In the genomic region with DNA sequence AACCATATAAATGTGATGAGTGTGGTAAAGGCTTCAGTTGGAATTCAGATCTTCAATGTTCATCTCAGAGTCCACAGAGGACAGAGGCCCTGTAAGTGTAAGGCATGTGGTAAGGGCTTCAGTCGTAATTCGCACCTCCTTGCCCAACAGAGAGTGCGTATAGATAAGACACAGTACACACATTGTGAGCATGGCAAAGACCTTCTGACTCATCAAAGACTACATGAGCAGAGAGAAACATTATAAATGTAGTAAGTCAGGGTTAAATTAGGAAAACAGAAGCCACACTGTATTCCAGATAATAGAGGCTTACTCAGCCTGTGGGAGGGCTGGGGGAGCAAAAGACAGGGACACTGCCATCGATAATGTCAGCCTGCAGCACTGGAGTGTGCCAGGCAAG, we compare ENCODE assay signal across 6 cellular contexts.
A peak's percentile ranks its signal among the peaks of the same experiment; 100 is the strongest.
DNase-seq lines count a peak whose midpoint lies in the region; FAIRE-seq and TF ChIP-seq lines count a peak whose summit lies in the region.
"Not testable (repeated sequence)": the region's sequence is repeated elsewhere in the genome, so short reads cannot be mapped to it uniquely, and the experiment has no call there.

No MANE protein-coding gene starts in this region.

- not testable (repeated sequence) for H3K9me3 ChIP-seq in hepatocyte (ENCODE audit: low read depth); smooth muscle cell (replicated peaks; ENCODE audit: low read depth)

- peak; percentile 31 for FAIRE-seq in HTR-8/SVneo (lab: Jason Lieb, UNC)

- H3K79me2 ChIP-seq in hepatocyte; smooth muscle cell (ENCODE audit: low read depth): not testable (repeated sequence)

- H3K4me2 ChIP-seq in hepatocyte, result not testable (repeated sequence)
- peak overlapping the region; percentile 5 for H3K4me2 ChIP-seq in smooth muscle cell

- WGBS in hepatocyte (ENCODE audit: low lambda C conversion rate, missing lambda C conversion rate), result 63% methylated on average over 4 of the region's 4 CpGs
- 24% methylated on average over 4 of the region's 4 CpGs for WGBS in smooth muscle cell (ENCODE audit: low lambda C conversion rate)

- H3K36me3 ChIP-seq in hepatocyte (replicated peaks; ENCODE audit: insufficient read depth, low read depth); smooth muscle cell (ENCODE audit: low read depth): not testable (repeated sequence)

- TF ChIP-seq CTCF in hepatocyte (IDR thresholded peaks at IDR 0.05; ENCODE audit: poor library complexity); smooth muscle cell (IDR thresholded peaks at IDR 0.05; ENCODE audit: borderline replicate concordance, insufficient read depth, poor library complexity, severe bottlenecking): not testable (repeated sequence)

- H3K9ac ChIP-seq in smooth muscle cell (ENCODE audit: low read depth), result not testable (repeated sequence)

- H4K20me1 ChIP-seq in hepatocyte (ENCODE audit: insufficient read depth, poor library complexity, severe bottlenecking); smooth muscle cell (ENCODE audit: low read depth): not testable (repeated sequence)

- not testable (repeated sequence) for H3K27me3 ChIP-seq in hepatocyte; smooth muscle cell (ENCODE audit: low read depth)

- H2AFZ ChIP-seq in hepatocyte; smooth muscle cell (ENCODE audit: low read depth): not testable (repeated sequence)

- H3F3A ChIP-seq in smooth muscle cell (ENCODE audit: low read depth), result not testable (repeated sequence)

- not testable (repeated sequence) for H3K4me3 ChIP-seq in hepatocyte, smooth muscle cell

- not testable (repeated sequence) for H3K27ac ChIP-seq in hepatocyte; smooth muscle cell (ENCODE audit: low read depth)

- not testable (repeated sequence) for H3K9me2 ChIP-seq in hepatocyte (replicated peaks; ENCODE audit: insufficient read depth)

- not testable (repeated sequence) for DNase-seq in HTR-8/SVneo (ENCODE audit: insufficient read length, low spot score); smooth muscle cell (lab: John Stamatoyannopoulos, UW; ENCODE audit: unreplicated experiment)
- DNase-seq in OCI-M1 (lab: John Stamatoyannopoulos, UW) (peak; percentile 34), SW480 (ENCODE audit: low spot score) (peak; percentile 6), astrocyte of the hippocampus (ENCODE audit: low read depth, low spot score) (peak; percentile 5), hepatocyte (ENCODE audit: low spot score) (peak; percentile 37)

- not testable (repeated sequence) for H3K4me1 ChIP-seq in hepatocyte (ENCODE audit: insufficient read depth); smooth muscle cell (ENCODE audit: low read depth)
